In the genomic region with DNA sequence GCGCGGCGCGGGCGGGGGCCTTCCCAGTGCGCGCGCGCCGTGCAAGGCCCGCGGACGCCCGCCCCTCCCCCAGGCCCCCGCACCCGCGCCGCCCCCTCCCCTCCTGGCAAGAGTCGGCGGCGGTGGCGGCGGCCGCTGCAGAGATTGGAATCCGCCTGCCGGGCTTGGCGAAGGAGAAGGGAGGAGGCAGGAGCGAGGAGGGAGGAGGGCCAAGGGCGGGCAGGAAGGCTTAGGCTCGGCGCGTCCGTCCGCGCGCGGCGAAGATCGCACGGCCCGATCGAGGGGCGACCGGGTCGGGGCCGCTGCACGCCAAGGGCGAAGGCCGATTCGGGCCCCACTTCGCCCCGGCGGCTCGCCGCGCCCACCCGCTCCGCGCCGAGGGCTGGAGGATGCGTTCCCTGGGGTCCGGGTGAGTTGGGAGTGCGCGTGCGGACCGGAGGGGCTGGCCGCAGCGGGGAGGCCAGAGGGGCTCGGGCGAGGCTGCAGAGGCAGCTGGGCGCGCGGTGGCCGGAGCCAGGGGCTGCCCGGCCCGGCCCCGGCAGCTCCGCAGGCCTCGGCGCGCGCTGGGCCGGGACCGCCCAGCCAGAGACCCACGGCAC, we compare ENCODE assay signal across 1 cellular context.
TF ChIP-seq lines count a peak whose summit lies in the region.

A gene (plus strand): TSS at position 109 of the 599 bp plus-strand sequence. CDS start 119,400 bp downstream, outside the sequence.

TF ChIP-seq in HepG2, 621 proteins besides CTCF, POLR2A, EP300 and RAD21 (continued from another document and continues in another):
- TF ChIP-seq, protein P1, sequence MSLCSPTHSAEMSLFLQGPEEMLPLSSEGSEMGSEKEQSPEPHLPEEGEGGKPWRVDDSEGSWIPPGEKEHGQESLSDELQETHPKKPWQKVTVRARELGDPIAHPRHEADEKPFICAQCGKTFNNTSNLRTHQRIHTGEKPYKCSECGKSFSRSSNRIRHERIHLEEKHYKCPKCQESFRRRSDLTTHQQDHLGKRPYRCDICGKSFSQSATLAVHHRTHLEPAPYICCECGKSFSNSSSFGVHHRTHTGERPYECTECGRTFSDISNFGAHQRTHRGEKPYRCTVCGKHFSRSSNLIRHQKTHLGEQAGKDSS (CRISPR knock-in tag; IDR thresholded peaks at IDR 0.05; ENCODE audit: borderline replicate concordance, low read depth), result 0 out of 2 replicates have a peak, but pooled peaks have one; percentile 17
- TF ChIP-seq AGO2 (optimal IDR thresholded peaks at IDR 0.05; ENCODE audit: low read depth, low read length) (peak; percentile 5), PTBP1 (IDR thresholded peaks at IDR 0.05; ENCODE audit: low read depth, low read length, poor library complexity, severe bottlenecking) (no peak), FOXM1 (CRISPR knock-in tag; IDR thresholded peaks at IDR 0.05) (no peak), TAF1 (CRISPR knock-in tag; IDR thresholded peaks at IDR 0.05) (peak; percentile 52; the same call in 1 of the 2 replicates), CCDC6 (CRISPR knock-in tag; IDR thresholded peaks at IDR 0.05) (peak; percentile 39; the same call in 1 of the 2 replicates), ZNF292 (CRISPR knock-in tag; IDR thresholded peaks at IDR 0.05; ENCODE audit: borderline replicate concordance, low read depth) (no peak), CHD4 (IDR thresholded peaks at IDR 0.05; ENCODE audit: borderline replicate concordance, low read length) (no peak), SNRNP70 (IDR thresholded peaks at IDR 0.05; ENCODE audit: low read depth, low read length) (no peak), ZNF558 (CRISPR knock-in tag; IDR thresholded peaks at IDR 0.05; ENCODE audit: borderline replicate concordance) (0 out of 2 replicates have a peak, but pooled peaks have one; percentile 32), ZNF724P (CRISPR knock-in tag; IDR thresholded peaks at IDR 0.05; ENCODE audit: borderline replicate concordance) (peak; percentile 32; the same call in 1 of the 2 replicates), ATF7-NPFF (CRISPR knock-in tag; IDR thresholded peaks at IDR 0.05; ENCODE audit: low read depth) (0 out of 2 replicates have a peak, but pooled peaks have one; percentile 14), CHCHD3 (CRISPR knock-in tag; IDR thresholded peaks at IDR 0.05) (0 out of 2 replicates have a peak, but pooled peaks have one; percentile 14), HNRNPL (IDR thresholded peaks at IDR 0.05; ENCODE audit: low read depth, low read length) (0 out of 2 replicates have a peak, but pooled peaks have one; percentile 30), ASH2L (IDR thresholded peaks at IDR 0.05; ENCODE audit: insufficient read length, low read depth, low read length) (peak; percentile 51), ZFX (CRISPR knock-in tag; IDR thresholded peaks at IDR 0.05; ENCODE audit: low read depth) (peak; percentile 33), ZNF546 (CRISPR knock-in tag; conservative IDR thresholded peaks at IDR 0.05) (0 out of 2 replicates have a peak, but pooled peaks have one; percentile 20), ZNF263 (CRISPR knock-in tag; IDR thresholded peaks at IDR 0.05) (peak; percentile 76), ZNF441 (CRISPR knock-in tag; IDR thresholded peaks at IDR 0.05; ENCODE audit: borderline replicate concordance) (peak; percentile 54; the same call in 1 of the 2 replicates), RBFOX2 (IDR thresholded peaks at IDR 0.05; ENCODE audit: low read depth, low read length) (peak; percentile 66), ZNF253 (CRISPR knock-in tag; IDR thresholded peaks at IDR 0.05; ENCODE audit: borderline replicate concordance) (peak; percentile 31; the same call in 1 of the 2 replicates), SALL1 (CRISPR knock-in tag; IDR thresholded peaks at IDR 0.05) (peak; percentile 26)
- TF ChIP-seq, protein P2, sequence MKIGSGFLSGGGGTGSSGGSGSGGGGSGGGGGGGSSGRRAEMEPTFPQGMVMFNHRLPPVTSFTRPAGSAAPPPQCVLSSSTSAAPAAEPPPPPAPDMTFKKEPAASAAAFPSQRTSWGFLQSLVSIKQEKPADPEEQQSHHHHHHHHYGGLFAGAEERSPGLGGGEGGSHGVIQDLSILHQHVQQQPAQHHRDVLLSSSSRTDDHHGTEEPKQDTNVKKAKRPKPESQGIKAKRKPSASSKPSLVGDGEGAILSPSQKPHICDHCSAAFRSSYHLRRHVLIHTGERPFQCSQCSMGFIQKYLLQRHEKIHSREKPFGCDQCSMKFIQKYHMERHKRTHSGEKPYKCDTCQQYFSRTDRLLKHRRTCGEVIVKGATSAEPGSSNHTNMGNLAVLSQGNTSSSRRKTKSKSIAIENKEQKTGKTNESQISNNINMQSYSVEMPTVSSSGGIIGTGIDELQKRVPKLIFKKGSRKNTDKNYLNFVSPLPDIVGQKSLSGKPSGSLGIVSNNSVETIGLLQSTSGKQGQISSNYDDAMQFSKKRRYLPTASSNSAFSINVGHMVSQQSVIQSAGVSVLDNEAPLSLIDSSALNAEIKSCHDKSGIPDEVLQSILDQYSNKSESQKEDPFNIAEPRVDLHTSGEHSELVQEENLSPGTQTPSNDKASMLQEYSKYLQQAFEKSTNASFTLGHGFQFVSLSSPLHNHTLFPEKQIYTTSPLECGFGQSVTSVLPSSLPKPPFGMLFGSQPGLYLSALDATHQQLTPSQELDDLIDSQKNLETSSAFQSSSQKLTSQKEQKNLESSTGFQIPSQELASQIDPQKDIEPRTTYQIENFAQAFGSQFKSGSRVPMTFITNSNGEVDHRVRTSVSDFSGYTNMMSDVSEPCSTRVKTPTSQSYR (CRISPR knock-in tag; IDR thresholded peaks at IDR 0.05; ENCODE audit: borderline replicate concordance), result peak; percentile 62
- TF ChIP-seq, protein P3, sequence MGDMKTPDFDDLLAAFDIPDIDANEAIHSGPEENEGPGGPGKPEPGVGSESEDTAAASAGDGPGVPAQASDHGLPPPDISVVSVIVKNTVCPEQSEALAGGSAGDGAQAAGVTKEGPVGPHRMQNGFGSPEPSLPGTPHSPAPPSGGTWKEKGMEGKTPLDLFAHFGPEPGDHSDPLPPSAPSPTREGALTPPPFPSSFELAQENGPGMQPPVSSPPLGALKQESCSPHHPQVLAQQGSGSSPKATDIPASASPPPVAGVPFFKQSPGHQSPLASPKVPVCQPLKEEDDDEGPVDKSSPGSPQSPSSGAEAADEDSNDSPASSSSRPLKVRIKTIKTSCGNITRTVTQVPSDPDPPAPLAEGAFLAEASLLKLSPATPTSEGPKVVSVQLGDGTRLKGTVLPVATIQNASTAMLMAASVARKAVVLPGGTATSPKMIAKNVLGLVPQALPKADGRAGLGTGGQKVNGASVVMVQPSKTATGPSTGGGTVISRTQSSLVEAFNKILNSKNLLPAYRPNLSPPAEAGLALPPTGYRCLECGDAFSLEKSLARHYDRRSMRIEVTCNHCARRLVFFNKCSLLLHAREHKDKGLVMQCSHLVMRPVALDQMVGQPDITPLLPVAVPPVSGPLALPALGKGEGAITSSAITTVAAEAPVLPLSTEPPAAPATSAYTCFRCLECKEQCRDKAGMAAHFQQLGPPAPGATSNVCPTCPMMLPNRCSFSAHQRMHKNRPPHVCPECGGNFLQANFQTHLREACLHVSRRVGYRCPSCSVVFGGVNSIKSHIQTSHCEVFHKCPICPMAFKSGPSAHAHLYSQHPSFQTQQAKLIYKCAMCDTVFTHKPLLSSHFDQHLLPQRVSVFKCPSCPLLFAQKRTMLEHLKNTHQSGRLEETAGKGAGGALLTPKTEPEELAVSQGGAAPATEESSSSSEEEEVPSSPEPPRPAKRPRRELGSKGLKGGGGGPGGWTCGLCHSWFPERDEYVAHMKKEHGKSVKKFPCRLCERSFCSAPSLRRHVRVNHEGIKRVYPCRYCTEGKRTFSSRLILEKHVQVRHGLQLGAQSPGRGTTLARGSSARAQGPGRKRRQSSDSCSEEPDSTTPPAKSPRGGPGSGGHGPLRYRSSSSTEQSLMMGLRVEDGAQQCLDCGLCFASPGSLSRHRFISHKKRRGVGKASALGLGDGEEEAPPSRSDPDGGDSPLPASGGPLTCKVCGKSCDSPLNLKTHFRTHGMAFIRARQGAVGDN (CRISPR knock-in tag; IDR thresholded peaks at IDR 0.05), result peak; percentile 42; the same call in 1 of the 2 replicates
- TF ChIP-seq, protein P4, sequence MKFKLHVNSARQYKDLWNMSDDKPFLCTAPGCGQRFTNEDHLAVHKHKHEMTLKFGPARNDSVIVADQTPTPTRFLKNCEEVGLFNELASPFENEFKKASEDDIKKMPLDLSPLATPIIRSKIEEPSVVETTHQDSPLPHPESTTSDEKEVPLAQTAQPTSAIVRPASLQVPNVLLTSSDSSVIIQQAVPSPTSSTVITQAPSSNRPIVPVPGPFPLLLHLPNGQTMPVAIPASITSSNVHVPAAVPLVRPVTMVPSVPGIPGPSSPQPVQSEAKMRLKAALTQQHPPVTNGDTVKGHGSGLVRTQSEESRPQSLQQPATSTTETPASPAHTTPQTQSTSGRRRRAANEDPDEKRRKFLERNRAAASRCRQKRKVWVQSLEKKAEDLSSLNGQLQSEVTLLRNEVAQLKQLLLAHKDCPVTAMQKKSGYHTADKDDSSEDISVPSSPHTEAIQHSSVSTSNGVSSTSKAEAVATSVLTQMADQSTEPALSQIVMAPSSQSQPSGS (CRISPR knock-in tag; IDR thresholded peaks at IDR 0.05), result 0 out of 2 replicates have a peak, but pooled peaks have one; percentile 4
- TF ChIP-seq, protein P5, sequence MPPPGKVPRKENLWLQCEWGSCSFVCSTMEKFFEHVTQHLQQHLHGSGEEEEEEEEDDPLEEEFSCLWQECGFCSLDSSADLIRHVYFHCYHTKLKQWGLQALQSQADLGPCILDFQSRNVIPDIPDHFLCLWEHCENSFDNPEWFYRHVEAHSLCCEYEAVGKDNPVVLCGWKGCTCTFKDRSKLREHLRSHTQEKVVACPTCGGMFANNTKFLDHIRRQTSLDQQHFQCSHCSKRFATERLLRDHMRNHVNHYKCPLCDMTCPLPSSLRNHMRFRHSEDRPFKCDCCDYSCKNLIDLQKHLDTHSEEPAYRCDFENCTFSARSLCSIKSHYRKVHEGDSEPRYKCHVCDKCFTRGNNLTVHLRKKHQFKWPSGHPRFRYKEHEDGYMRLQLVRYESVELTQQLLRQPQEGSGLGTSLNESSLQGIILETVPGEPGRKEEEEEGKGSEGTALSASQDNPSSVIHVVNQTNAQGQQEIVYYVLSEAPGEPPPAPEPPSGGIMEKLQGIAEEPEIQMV (CRISPR knock-in tag; IDR thresholded peaks at IDR 0.05; ENCODE audit: low read depth), result peak; percentile 65; the same call in 1 of the 2 replicates
- TF ChIP-seq, protein P6, sequence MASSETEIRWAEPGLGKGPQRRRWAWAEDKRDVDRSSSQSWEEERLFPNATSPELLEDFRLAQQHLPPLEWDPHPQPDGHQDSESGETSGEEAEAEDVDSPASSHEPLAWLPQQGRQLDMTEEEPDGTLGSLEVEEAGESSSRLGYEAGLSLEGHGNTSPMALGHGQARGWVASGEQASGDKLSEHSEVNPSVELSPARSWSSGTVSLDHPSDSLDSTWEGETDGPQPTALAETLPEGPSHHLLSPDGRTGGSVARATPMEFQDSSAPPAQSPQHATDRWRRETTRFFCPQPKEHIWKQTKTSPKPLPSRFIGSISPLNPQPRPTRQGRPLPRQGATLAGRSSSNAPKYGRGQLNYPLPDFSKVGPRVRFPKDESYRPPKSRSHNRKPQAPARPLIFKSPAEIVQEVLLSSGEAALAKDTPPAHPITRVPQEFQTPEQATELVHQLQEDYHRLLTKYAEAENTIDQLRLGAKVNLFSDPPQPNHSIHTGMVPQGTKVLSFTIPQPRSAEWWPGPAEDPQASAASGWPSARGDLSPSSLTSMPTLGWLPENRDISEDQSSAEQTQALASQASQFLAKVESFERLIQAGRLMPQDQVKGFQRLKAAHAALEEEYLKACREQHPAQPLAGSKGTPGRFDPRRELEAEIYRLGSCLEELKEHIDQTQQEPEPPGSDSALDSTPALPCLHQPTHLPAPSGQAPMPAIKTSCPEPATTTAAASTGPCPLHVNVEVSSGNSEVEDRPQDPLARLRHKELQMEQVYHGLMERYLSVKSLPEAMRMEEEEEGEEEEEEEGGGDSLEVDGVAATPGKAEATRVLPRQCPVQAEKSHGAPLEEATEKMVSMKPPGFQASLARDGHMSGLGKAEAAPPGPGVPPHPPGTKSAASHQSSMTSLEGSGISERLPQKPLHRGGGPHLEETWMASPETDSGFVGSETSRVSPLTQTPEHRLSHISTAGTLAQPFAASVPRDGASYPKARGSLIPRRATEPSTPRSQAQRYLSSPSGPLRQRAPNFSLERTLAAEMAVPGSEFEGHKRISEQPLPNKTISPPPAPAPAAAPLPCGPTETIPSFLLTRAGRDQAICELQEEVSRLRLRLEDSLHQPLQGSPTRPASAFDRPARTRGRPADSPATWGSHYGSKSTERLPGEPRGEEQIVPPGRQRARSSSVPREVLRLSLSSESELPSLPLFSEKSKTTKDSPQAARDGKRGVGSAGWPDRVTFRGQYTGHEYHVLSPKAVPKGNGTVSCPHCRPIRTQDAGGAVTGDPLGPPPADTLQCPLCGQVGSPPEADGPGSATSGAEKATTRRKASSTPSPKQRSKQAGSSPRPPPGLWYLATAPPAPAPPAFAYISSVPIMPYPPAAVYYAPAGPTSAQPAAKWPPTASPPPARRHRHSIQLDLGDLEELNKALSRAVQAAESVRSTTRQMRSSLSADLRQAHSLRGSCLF (CRISPR knock-in tag; IDR thresholded peaks at IDR 0.05; ENCODE audit: borderline replicate concordance), result no peak
- TF ChIP-seq, protein P7, sequence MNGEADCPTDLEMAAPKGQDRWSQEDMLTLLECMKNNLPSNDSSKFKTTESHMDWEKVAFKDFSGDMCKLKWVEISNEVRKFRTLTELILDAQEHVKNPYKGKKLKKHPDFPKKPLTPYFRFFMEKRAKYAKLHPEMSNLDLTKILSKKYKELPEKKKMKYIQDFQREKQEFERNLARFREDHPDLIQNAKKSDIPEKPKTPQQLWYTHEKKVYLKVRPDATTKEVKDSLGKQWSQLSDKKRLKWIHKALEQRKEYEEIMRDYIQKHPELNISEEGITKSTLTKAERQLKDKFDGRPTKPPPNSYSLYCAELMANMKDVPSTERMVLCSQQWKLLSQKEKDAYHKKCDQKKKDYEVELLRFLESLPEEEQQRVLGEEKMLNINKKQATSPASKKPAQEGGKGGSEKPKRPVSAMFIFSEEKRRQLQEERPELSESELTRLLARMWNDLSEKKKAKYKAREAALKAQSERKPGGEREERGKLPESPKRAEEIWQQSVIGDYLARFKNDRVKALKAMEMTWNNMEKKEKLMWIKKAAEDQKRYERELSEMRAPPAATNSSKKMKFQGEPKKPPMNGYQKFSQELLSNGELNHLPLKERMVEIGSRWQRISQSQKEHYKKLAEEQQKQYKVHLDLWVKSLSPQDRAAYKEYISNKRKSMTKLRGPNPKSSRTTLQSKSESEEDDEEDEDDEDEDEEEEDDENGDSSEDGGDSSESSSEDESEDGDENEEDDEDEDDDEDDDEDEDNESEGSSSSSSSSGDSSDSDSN (CRISPR knock-in tag; IDR thresholded peaks at IDR 0.05), result peak; percentile 71; the same call in 1 of the 2 replicates
- TF ChIP-seq, protein P8, sequence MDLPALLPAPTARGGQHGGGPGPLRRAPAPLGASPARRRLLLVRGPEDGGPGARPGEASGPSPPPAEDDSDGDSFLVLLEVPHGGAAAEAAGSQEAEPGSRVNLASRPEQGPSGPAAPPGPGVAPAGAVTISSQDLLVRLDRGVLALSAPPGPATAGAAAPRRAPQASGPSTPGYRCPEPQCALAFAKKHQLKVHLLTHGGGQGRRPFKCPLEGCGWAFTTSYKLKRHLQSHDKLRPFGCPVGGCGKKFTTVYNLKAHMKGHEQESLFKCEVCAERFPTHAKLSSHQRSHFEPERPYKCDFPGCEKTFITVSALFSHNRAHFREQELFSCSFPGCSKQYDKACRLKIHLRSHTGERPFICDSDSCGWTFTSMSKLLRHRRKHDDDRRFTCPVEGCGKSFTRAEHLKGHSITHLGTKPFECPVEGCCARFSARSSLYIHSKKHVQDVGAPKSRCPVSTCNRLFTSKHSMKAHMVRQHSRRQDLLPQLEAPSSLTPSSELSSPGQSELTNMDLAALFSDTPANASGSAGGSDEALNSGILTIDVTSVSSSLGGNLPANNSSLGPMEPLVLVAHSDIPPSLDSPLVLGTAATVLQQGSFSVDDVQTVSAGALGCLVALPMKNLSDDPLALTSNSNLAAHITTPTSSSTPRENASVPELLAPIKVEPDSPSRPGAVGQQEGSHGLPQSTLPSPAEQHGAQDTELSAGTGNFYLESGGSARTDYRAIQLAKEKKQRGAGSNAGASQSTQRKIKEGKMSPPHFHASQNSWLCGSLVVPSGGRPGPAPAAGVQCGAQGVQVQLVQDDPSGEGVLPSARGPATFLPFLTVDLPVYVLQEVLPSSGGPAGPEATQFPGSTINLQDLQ (CRISPR knock-in tag; IDR thresholded peaks at IDR 0.05), result peak; percentile 58; the same call in 1 of the 2 replicates
